In genomic region chr12:843609-844008, GRCh38 we compare ENCODE assay signal across 1 cellular context.
TF ChIP-seq lines count a peak whose summit lies in the region.

No MANE protein-coding gene starts in this region.

TF ChIP-seq in IMR-90, 13 proteins besides CTCF, POLR2A, EP300 and RAD21 (continued from another document):
- TF ChIP-seq, protein P1, sequence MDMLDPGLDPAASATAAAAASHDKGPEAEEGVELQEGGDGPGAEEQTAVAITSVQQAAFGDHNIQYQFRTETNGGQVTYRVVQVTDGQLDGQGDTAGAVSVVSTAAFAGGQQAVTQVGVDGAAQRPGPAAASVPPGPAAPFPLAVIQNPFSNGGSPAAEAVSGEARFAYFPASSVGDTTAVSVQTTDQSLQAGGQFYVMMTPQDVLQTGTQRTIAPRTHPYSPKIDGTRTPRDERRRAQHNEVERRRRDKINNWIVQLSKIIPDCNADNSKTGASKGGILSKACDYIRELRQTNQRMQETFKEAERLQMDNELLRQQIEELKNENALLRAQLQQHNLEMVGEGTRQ (IDR thresholded peaks at IDR 0.05; ENCODE audit: low read depth, low read length): no peak
- TF ChIP-seq BHLHE40 (IDR thresholded peaks at IDR 0.05; ENCODE audit: low read depth, low read length): no peak
- no peak for TF ChIP-seq SMC3 (IDR thresholded peaks at IDR 0.05; ENCODE audit: low read depth, low read length)
- TF ChIP-seq MAFK (IDR thresholded peaks at IDR 0.05; ENCODE audit: low read depth, low read length): no peak
TF ChIP-seq in IMR-90: peak in this region for 0.
